ENCODE assay signal across 1 cellular context in genomic region chr6:145025488-145025887, GRCh38.
TF ChIP-seq lines count a peak whose summit lies in the region.

No MANE protein-coding gene starts in this region.

TF ChIP-seq in HepG2, 621 proteins besides CTCF, POLR2A, EP300 and RAD21 (continued from another document and continues in another):
- TF ChIP-seq CBX5 (CRISPR knock-in tag; IDR thresholded peaks at IDR 0.05; ENCODE audit: borderline replicate concordance): no peak
- no peak for TF ChIP-seq ZBTB49 (CRISPR knock-in tag; IDR thresholded peaks at IDR 0.05; ENCODE audit: borderline replicate concordance)
- 0 out of 2 replicates have a peak, but pooled peaks have one; percentile 57 for TF ChIP-seq ZKSCAN8 (CRISPR knock-in tag; IDR thresholded peaks at IDR 0.05; ENCODE audit: borderline replicate concordance)
- no peak for TF ChIP-seq NR0B2 (CRISPR knock-in tag; IDR thresholded peaks at IDR 0.05)
- no peak for TF ChIP-seq ZNF124 (CRISPR knock-in tag; IDR thresholded peaks at IDR 0.05)
- no peak for TF ChIP-seq MTF2 (CRISPR knock-in tag; IDR thresholded peaks at IDR 0.05; ENCODE audit: borderline replicate concordance)
- TF ChIP-seq ATF4 (CRISPR knock-in tag; IDR thresholded peaks at IDR 0.05): 0 out of 4 replicates have a peak, but pooled peaks of 1 of the 2 experiments have one; percentile 24
- peak; percentile 90; the same call in 1 of the 2 replicates for TF ChIP-seq AHDC1 (CRISPR knock-in tag; IDR thresholded peaks at IDR 0.05; ENCODE audit: borderline replicate concordance)
- no peak for TF ChIP-seq NFAT5 (CRISPR knock-in tag; IDR thresholded peaks at IDR 0.05)
- TF ChIP-seq NAIF1 (CRISPR knock-in tag; IDR thresholded peaks at IDR 0.05; ENCODE audit: borderline replicate concordance): no peak
- TF ChIP-seq BCL6 (CRISPR knock-in tag; IDR thresholded peaks at IDR 0.05): peak; percentile 65; the same call in 1 of the 2 replicates
- peak; percentile 32; the same call in 1 of the 2 replicates for TF ChIP-seq HDAC2 (CRISPR knock-in tag; IDR thresholded peaks at IDR 0.05)
- peak; percentile 96 for TF ChIP-seq FOXA3 (CRISPR knock-in tag; IDR thresholded peaks at IDR 0.05)
- peak; percentile 41; the same call in 1 of the 2 replicates for TF ChIP-seq ZMYM4 (CRISPR knock-in tag; IDR thresholded peaks at IDR 0.05)
- peak; percentile 90 for TF ChIP-seq MED1 (CRISPR knock-in tag; IDR thresholded peaks at IDR 0.05)
- peak; percentile 72 for TF ChIP-seq ELF1 (CRISPR knock-in tag; IDR thresholded peaks at IDR 0.05)
- 0 out of 2 replicates have a peak, but pooled peaks have one; percentile 40 for TF ChIP-seq PPARG (CRISPR knock-in tag; conservative IDR thresholded peaks at IDR 0.05)
- 0 out of 2 replicates have a peak, but pooled peaks have one; percentile 30 for TF ChIP-seq KDM4B (CRISPR knock-in tag; IDR thresholded peaks at IDR 0.05)
- no peak for TF ChIP-seq ATM (IDR thresholded peaks at IDR 0.05; ENCODE audit: borderline replicate concordance)
- TF ChIP-seq KAT7 (CRISPR knock-in tag; IDR thresholded peaks at IDR 0.05; ENCODE audit: borderline replicate concordance): no peak
- peak; percentile 68 for TF ChIP-seq RXRB (CRISPR knock-in tag; IDR thresholded peaks at IDR 0.05; ENCODE audit: borderline replicate concordance)
- peak in 1 of 2 experiments; percentile 47; a peak in 1 of 4 replicates for TF ChIP-seq KLF16 (CRISPR knock-in tag; IDR thresholded peaks at IDR 0.05)
- TF ChIP-seq ARID3A (IDR thresholded peaks at IDR 0.05; ENCODE audit: low read depth, low read length): peak; percentile 92
- no peak for TF ChIP-seq JUND (CRISPR knock-in tag; IDR thresholded peaks at IDR 0.05)
- TF ChIP-seq SMYD3 (CRISPR knock-in tag; IDR thresholded peaks at IDR 0.05): no peak
- no peak for TF ChIP-seq ZNF101 (CRISPR knock-in tag; IDR thresholded peaks at IDR 0.05; ENCODE audit: borderline replicate concordance, low read depth)
- 0 out of 2 replicates have a peak, but pooled peaks have one; percentile 47 for TF ChIP-seq ERF (CRISPR knock-in tag; IDR thresholded peaks at IDR 0.05)
- TF ChIP-seq ISL2 (CRISPR knock-in tag; IDR thresholded peaks at IDR 0.05): peak; percentile 86
- no peak for TF ChIP-seq ZNF597 (CRISPR knock-in tag; IDR thresholded peaks at IDR 0.05)
- peak; percentile 100 for TF ChIP-seq ZNF691 (CRISPR knock-in tag; IDR thresholded peaks at IDR 0.05; ENCODE audit: borderline replicate concordance, low read depth)
- TF ChIP-seq ZFP90 (CRISPR knock-in tag; IDR thresholded peaks at IDR 0.05; ENCODE audit: borderline replicate concordance): no peak
- no peak for TF ChIP-seq ZNF746 (CRISPR knock-in tag; IDR thresholded peaks at IDR 0.05)
- 0 out of 2 replicates have a peak, but pooled peaks have one; percentile 41 for TF ChIP-seq ZNF614 (CRISPR knock-in tag; IDR thresholded peaks at IDR 0.05; ENCODE audit: borderline replicate concordance)
- TF ChIP-seq MLLT10 (CRISPR knock-in tag; IDR thresholded peaks at IDR 0.05): no peak
- TF ChIP-seq TP53 (CRISPR knock-in tag; conservative IDR thresholded peaks at IDR 0.05): no peak
- no peak for TF ChIP-seq ZNF432 (CRISPR knock-in tag; IDR thresholded peaks at IDR 0.05; ENCODE audit: borderline replicate concordance)
- no peak for TF ChIP-seq ZNF547 (CRISPR knock-in tag; IDR thresholded peaks at IDR 0.05)
- TF ChIP-seq ATF1 (CRISPR knock-in tag; IDR thresholded peaks at IDR 0.05): no peak
- TF ChIP-seq FOXP1 (IDR thresholded peaks at IDR 0.05): no peak
- peak; percentile 81 for TF ChIP-seq FOXP1 (CRISPR knock-in tag; IDR thresholded peaks at IDR 0.05)
- TF ChIP-seq MAX (IDR thresholded peaks at IDR 0.05): no peak; the same call in 1 of the 2 replicates
- peak; percentile 40; the same call in 1 of the 2 replicates for TF ChIP-seq KAT8 (CRISPR knock-in tag; IDR thresholded peaks at IDR 0.05)
- peak; percentile 65; the same call in 1 of the 2 replicates for TF ChIP-seq SALL1 (CRISPR knock-in tag; IDR thresholded peaks at IDR 0.05)
- TF ChIP-seq ARNT2 (CRISPR knock-in tag; IDR thresholded peaks at IDR 0.05; ENCODE audit: low read depth): no peak
- TF ChIP-seq TBL1XR1 (IDR thresholded peaks at IDR 0.05; ENCODE audit: borderline replicate concordance, low read length, partially characterized antibody): no peak
- peak; percentile 23; the same call in 1 of the 2 replicates for TF ChIP-seq IRF2 (CRISPR knock-in tag; IDR thresholded peaks at IDR 0.05)
